ENCODE assay signal across 9 cellular contexts in the genomic region with DNA sequence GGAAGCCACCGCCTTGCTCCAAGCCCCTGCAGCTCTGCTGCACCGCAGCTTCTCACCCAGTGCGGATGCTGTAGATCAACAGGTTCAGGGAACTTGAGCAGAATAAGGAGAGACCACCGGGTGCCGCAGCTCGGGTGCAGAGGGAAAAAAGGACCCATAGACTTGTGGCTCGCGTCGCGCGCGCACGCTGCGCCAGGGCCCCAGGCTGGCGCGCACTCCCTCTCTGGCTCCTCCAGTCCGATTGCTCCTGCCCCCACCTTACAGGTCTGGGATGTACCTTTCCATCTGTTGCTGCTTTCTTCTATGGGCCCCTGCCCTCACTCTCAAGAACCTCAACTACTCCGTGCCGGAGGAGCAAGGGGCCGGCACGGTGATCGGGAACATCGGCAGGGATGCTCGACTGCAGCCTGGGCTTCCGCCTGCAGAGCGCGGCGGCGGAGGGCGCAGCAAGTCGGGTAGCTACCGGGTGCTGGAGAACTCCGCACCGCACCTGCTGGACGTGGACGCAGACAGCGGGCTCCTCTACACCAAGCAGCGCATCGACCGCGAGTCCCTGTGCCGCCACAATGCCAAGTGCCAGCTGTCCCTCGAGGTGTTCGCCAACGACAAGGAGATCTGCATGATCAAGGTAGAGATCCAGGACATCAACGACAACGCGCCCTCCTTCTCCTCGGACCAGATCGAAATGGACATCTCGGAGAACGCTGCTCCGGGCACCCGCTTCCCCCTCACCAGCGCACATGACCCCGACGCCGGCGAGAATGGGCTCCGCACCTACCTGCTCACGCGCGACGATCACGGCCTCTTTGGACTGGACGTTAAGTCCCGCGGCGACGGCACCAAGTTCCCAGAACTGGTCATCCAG. TPM values are rescaled to one million over a fixed set of nuclear protein-coding genes. Genes with fewer than 3 reads are reported as not detected.
DNase-seq lines count a peak whose midpoint lies in the region; ATAC-seq and TF ChIP-seq lines count a peak whose summit lies in the region.
"Had no signal": no experiment of that assay in that cellular context is flagged by ENCODE, and none has a peak within 500 bp of the region (broad histone marks: within the 10 kb centered on the region; RNA-seq: fewer than 3 reads in every experiment).

No MANE protein-coding gene starts in this region.

- H3K27ac ChIP-seq in fibroblast of lung (ENCODE audit: insufficient read depth, low read length), result no peak overlapping the region
- H3K27ac ChIP-seq: neutrophil had no signal

- TF ChIP-seq POLR2A in GM18505 (IDR thresholded peaks at IDR 0.05; ENCODE audit: borderline replicate concordance, extremely low read depth, insufficient read depth, insufficient read length), result no peak

- peaks cover 70% of the 10 kb centered on the region for H3K27me3 Mint-ChIP-seq in nephron progenitor cell (ENCODE audit: low read depth, poor library complexity)

- H2AFZ ChIP-seq in fibroblast of lung (ENCODE audit: low read length), result peak overlapping the region; percentile 66

- H3K36me3 Mint-ChIP-seq in nephron progenitor cell (ENCODE audit: low read depth), result peaks cover 28% of the 10 kb centered on the region

- no peak for TF ChIP-seq CTCF in fibroblast of lung (conservative IDR thresholded peaks at IDR 0.05 in 1 of 2, IDR thresholded peaks at IDR 0.05 in 1 of 2; ENCODE audit: low read depth in 1 of 2, low read length in 2 of 2)
- TF ChIP-seq CTCF in nephron progenitor cell (IDR thresholded peaks at IDR 0.05), result no peak

- peaks cover 2% of the 10 kb centered on the region for H3K4me1 ChIP-seq in fibroblast of lung (ENCODE audit: control insufficient read depth, extremely low read depth, insufficient read depth, low read length)

- H3K27me3 ChIP-seq in fibroblast of lung (ENCODE audit: control insufficient read depth, insufficient read depth, low read length), result peaks cover 5% of the 10 kb centered on the region

- H3K9ac ChIP-seq in fibroblast of lung (ENCODE audit: insufficient read depth, low read length), result no peak overlapping the region

- H3K4me1 Mint-ChIP-seq in nephron progenitor cell, result peaks cover 70% of the 10 kb centered on the region

- H3K27ac Mint-ChIP-seq in nephron progenitor cell, result peak overlapping the region; percentile 43

- H4K20me1 ChIP-seq in fibroblast of lung (ENCODE audit: control insufficient read depth, extremely low read depth, insufficient read depth, low read length), result no peaks in the 10 kb centered on the region

- peaks cover 29% of the 10 kb centered on the region for H3K9me3 Mint-ChIP-seq in nephron progenitor cell

- H3K36me3 ChIP-seq in fibroblast of lung (ENCODE audit: control insufficient read depth, insufficient read depth, low read length), result no peaks in the 10 kb centered on the region
- H3K36me3 ChIP-seq: neutrophil had no signal

- peak overlapping the region; percentile 40 for H3K4me2 ChIP-seq in fibroblast of lung (ENCODE audit: extremely low read depth, insufficient read depth, low read length)

- DNase-seq in Ammon's horn (ENCODE audit: low spot score), result peak; percentile 45
- peak; percentile 72 for DNase-seq in SK-N-DZ (ENCODE audit: low spot score)
- peak; percentile 31 to 51 for DNase-seq in fibroblast of lung (ENCODE audit: low read depth in 2 of 2)
- DNase-seq in nephron progenitor cell, result peak; percentile 43
- no peak for DNase-seq in NCI-H446 (lab: John Stamatoyannopoulos, UW)
- no peak for DNase-seq in HCEC 1CT

- no peaks in the 10 kb centered on the region for H3K79me2 ChIP-seq in fibroblast of lung (ENCODE audit: control insufficient read depth, insufficient read depth, low read length)

- ATAC-seq in GM18505 (IDR thresholded peaks at IDR 0.05; ENCODE audit: unreplicated experiment) (no peak), HG02970 (IDR thresholded peaks at IDR 0.05; ENCODE audit: low FRiP score, unreplicated experiment) (no peak)

- no peaks in the 10 kb centered on the region for H3K9me3 ChIP-seq in fibroblast of lung (ENCODE audit: control insufficient read depth, insufficient read depth, low read depth, low read length)
- H3K9me3 ChIP-seq: neutrophil had no signal

- peak overlapping the region; percentile 93 for H3K4me3 Mint-ChIP-seq in nephron progenitor cell

- peak overlapping the region; percentile 30 to 89 (median 52) for H3K4me3 ChIP-seq in fibroblast of lung (replicated peaks in 1 of 4; ENCODE audit: control extremely low read depth in 1 of 4, insufficient read depth in 1 of 4, low read depth in 3 of 4, low read length in 4 of 4)

RNA-seq across cellular contexts. Expression of gene PCDH17, which starts 1.0 kb away (rescaled TPM):
- polyA plus RNA-seq in SK-N-DZ (2014; cell fraction: cytosol; rRNA removed), result 3.5 and 3.7 TPM in 2 replicates
- 1.6 and 1.8 TPM in 2 replicates for polyA plus RNA-seq in SK-N-DZ (2014; cell fraction: nucleus; rRNA removed)
- under 0.01 and 0.17 TPM in 2 replicates for total RNA-seq in fibroblast of lung
- polyA plus RNA-seq in fibroblast of lung, result 0.01 and 0.07 TPM in 2 replicates
- 0.08 TPM in 1 of 2 replicates, not detected in the other for polyA plus RNA-seq in fibroblast of lung (2012)
- polyA minus RNA-seq in fibroblast of lung (ENCODE audit: low replicate concordance), result 1.2 TPM in 1 of 2 replicates, not detected in the other

Comparison
In these comparisons a context has a peak if more than half of its experiments do, and no peak if none do; other contexts are left out.
1. DNase-seq: peak in Ammon's horn (single experiment), SK-N-DZ (single experiment), fibroblast of lung (2 of 2) and nephron progenitor cell (single experiment); none in NCI-H446 (0 of 2) and HCEC 1CT (single experiment).